Comparison of ENCODE assay signal across 9 cellular contexts in the genomic region with DNA sequence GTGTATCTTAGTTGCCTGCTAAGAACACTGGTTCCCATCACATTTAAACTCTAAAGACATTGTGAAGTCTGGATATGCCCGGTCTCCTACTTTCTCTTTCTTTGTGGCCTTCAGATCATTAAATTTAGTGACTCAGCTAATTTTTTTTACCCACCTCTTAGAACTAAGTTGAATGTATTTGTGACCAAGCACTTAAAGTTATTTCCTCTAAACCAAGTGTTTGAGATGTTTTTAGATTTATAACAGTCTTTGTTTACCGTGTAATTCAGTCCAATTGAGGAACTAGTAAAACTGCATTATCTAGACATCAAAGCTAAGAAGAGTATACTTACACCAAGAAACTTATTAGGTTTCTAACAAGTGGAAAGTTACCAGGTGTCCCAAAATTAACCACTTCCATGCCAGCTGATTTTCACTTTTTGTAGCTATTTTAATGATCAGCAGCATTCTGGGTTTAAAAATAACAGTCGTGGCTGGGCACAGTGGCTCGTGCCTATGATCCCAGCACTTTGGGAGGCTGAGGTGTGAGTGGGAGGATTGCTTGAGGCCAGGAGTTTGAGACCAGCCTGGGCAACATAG. TPM values are rescaled to one million over a fixed set of nuclear protein-coding genes. Genes with fewer than 3 reads are reported as not detected.
DNase-seq lines count a peak whose midpoint lies in the region; ATAC-seq, FAIRE-seq and TF ChIP-seq lines count a peak whose summit lies in the region.
"Had no signal": no experiment of that assay in that cellular context is flagged by ENCODE, and none has a peak within 500 bp of the region (broad histone marks: within the 10 kb centered on the region; RNA-seq: fewer than 3 reads in every experiment).

No MANE protein-coding gene starts in this region.

- H3K4me1 ChIP-seq in HUES64 (ENCODE audit: insufficient read depth, low read length) (peaks cover 27% of the 10 kb centered on the region), GM12878 (ENCODE audit: control insufficient read depth, insufficient read depth, low read length) (peaks cover 19% of the 10 kb centered on the region), mesodermal cell (ENCODE audit: control insufficient read depth, insufficient read depth, low read length, poor library complexity, severe bottlenecking) (peaks cover 34% of the 10 kb centered on the region)

- in situ Hi-C loops in GM12878 (cut with MboI): no loop called here

- CTCF ChIA-PET in GM12878 (lab: Yijun Ruan, JAX): interaction anchor here (0.6 to 1.4 kb wide), 8 partner anchors 11 to 794 kb away, joined by 3 to 7 read pairs (median 3); no protein-coding TSS in a partner anchor

- H4K20me1 ChIP-seq in GM12878 (ENCODE audit: control insufficient read depth, insufficient read depth): no peaks in the 10 kb centered on the region; the same call in 1 of the 2 replicates

- ATAC-seq in GM12878: peak; percentile 78

- H3K9ac ChIP-seq in HUES64 (ENCODE audit: low read depth, low read length): peak overlapping the region; percentile 49; the same call in 1 of the 2 replicates
- H3K9ac ChIP-seq in GM12878 (ENCODE audit: control insufficient read depth, insufficient read depth, low read length): peak overlapping the region; percentile 20; the same call in 1 of the 2 replicates

- FAIRE-seq in GM12878 (lab: Jason Lieb, UNC): no peak

- intact Hi-C loops in GM12878 (cut with micrococcal nuclease; ENCODE audit: unreplicated experiment) (no loop called here), CD14-positive monocyte (cut with micrococcal nuclease) (no loop called here)

- no TSS peak for BruUV-seq in GM12878 (replicated peaks; lab: Mats Ljungman, UMichigan)

- TF ChIP-seq CTCF in GM12878 (IDR thresholded peaks at IDR 0.05 in 2 of 3, conservative IDR thresholded peaks at IDR 0.05 in 1 of 3; ENCODE audit: control insufficient read depth in 2 of 3, extremely low read depth in 1 of 3, insufficient read depth in 1 of 3, low read depth in 3 of 3, low read length in 3 of 3): no peak
- TF ChIP-seq CTCF in CD14-positive monocyte (IDR thresholded peaks at IDR 0.05): no peak

- no peak for TF ChIP-seq RAD21 in GM12878 (IDR thresholded peaks at IDR 0.05; ENCODE audit: insufficient read depth, low read depth, low read length)

- no peaks in the 10 kb centered on the region for H3K27me3 Mint-ChIP-seq in CD14-positive monocyte (ENCODE audit: low read depth in 3 of 3)

- H3K4me3 ChIP-seq in HUES64 (ENCODE audit: low read length) (no peak overlapping the region), GM12878 (peak overlapping the region; percentile 16; the same call in 1 of the 2 replicates), mesodermal cell (ENCODE audit: extremely low read depth, insufficient read depth, low read length, poor library complexity, severe bottlenecking) (no peak overlapping the region)

- SMC1A ChIA-PET in GM12878 (lab: Charles Lee; ENCODE audit: uncharacterized antibody, unreplicated experiment): interaction anchor here (0.7 to 2.3 kb wide), 9 partner anchors 13 to 76 kb away, joined by 3 to 11 read pairs (median 3); no protein-coding TSS in a partner anchor

- H3K27me3 ChIP-seq in HUES64 (ENCODE audit: insufficient read depth, low read length): no peaks in the 10 kb centered on the region
- H3K27me3 ChIP-seq in GM12878 (replicated peaks in 1 of 2; ENCODE audit: control insufficient read depth in 2 of 2, insufficient read depth in 2 of 2, low read length in 1 of 2): no peaks in the 10 kb centered on the region

- TF ChIP-seq EP300 in GM12878 (IDR thresholded peaks at IDR 0.05; ENCODE audit: borderline replicate concordance in 1 of 2, control insufficient read depth in 1 of 2, low read depth in 2 of 2, low read length in 2 of 2): no peak

- 96% methylated on average over 4 of the region's 4 CpGs for WGBS in HUES64
- WGBS in GM12878 (ENCODE audit: insufficient coverage, insufficient replicate concordance, low lambda C conversion rate, missing lambda C conversion rate): 38% methylated on average over 4 of the region's 4 CpGs
- WGBS in mesodermal cell (ENCODE audit: insufficient coverage in 2 of 2), 2 experiments: 92% methylated on average over 2 of the region's 4 CpGs; no CpG with 5 or more reads in 1 of the 2 experiments

- RAD21 ChIA-PET in GM12878 (lab: Charles Lee; ENCODE audit: unreplicated experiment): interaction anchor here (0.5 to 1.1 kb wide), 2 partner anchors 46 to 62 kb away, joined by 3 read pairs; no protein-coding TSS in a partner anchor

- TF ChIP-seq POLR2A in GM12878 (IDR thresholded peaks at IDR 0.05; ENCODE audit: low read depth, low read length): no peak

- POLR2A ChIA-PET in GM12878 (lab: Charles Lee): interaction anchor here (0.5 to 1.1 kb wide), 5 partner anchors 13 to 199 kb away, joined by 3 to 4 read pairs (median 3); a partner anchor contains a TSS

- no peak overlapping the region for H3K4me3 Mint-ChIP-seq in CD14-positive monocyte
- H3K4me3 Mint-ChIP-seq: endodermal cell had no signal

- DNase-seq in AML-193 (lab: John Stamatoyannopoulos, UW): peak; percentile 16 to 22
- DNase-seq in GM12878 (ENCODE audit: low read depth, low spot score): peak; percentile 16
- no peak for DNase-seq in CD14-positive monocyte (ENCODE audit: low spot score)
- no peak for DNase-seq in putamen (ENCODE audit: low spot score)
- no peak for DNase-seq in stimulated activated CD8-positive, alpha-beta memory T cell treated with anti-CD3 and anti-CD28 coated beads, Interleukin-4, amount 100 ng/mL, for 48 hours
- no peak for DNase-seq in mesenteric fat pad (ENCODE audit: low spot score)

- H3K9me3 ChIP-seq in HUES64 (ENCODE audit: insufficient read depth, low read depth, low read length) (no peaks in the 10 kb centered on the region), GM12878 (replicated peaks; ENCODE audit: control insufficient read depth, insufficient read depth, low read length) (no peaks in the 10 kb centered on the region), mesodermal cell (ENCODE audit: control insufficient read depth, low read length) (no peaks in the 10 kb centered on the region)

- peak overlapping the region in 2 of 7 donors; percentile 19 to 81 for H3K27ac Mint-ChIP-seq in CD14-positive monocyte
- H3K27ac Mint-ChIP-seq: endodermal cell had no signal

- peaks cover 8 to 12% of the 10 kb centered on the region in 2 donors for H3K36me3 Mint-ChIP-seq in CD14-positive monocyte

- peaks cover 38% of the 10 kb centered on the region for H3K79me2 ChIP-seq in GM12878 (ENCODE audit: control insufficient read depth, insufficient read depth, low read length)

- 0 out of 2 replicates have a peak overlapping the region, but pooled peaks have one; percentile 3 for H2AFZ ChIP-seq in GM12878 (ENCODE audit: control insufficient read depth, low read depth, low read length)

- peaks cover 38% of the 10 kb centered on the region for H3K4me1 Mint-ChIP-seq in CD14-positive monocyte

- no peaks in the 10 kb centered on the region for H3K9me3 Mint-ChIP-seq in CD14-positive monocyte
- H3K9me3 Mint-ChIP-seq: endodermal cell had no signal

- peak overlapping the region; percentile 64 for H3K4me2 ChIP-seq in GM12878 (ENCODE audit: control insufficient read depth, insufficient read depth)

- peaks cover 6% of the 10 kb centered on the region for H3K36me3 ChIP-seq in HUES64 (ENCODE audit: insufficient read depth, low read length)
- peaks cover 6% of the 10 kb centered on the region in 2 experiments for H3K36me3 ChIP-seq in GM12878 (ENCODE audit: control insufficient read depth in 2 of 2, insufficient read depth in 2 of 2, low read length in 1 of 2)
- peaks cover 8% of the 10 kb centered on the region for H3K36me3 ChIP-seq in mesodermal cell (ENCODE audit: control insufficient read depth, insufficient read depth, low read length)

- no peak overlapping the region; the same call in 1 of the 2 replicates for H3K27ac ChIP-seq in HUES64 (ENCODE audit: low read depth, low read length)
- H3K27ac ChIP-seq in GM12878 (ENCODE audit: control insufficient read depth, insufficient read depth): peak overlapping the region; percentile 63
- peak overlapping the region; percentile 90 for H3K27ac ChIP-seq in mesodermal cell (ENCODE audit: low read depth, low read length, severe bottlenecking)

TF ChIP-seq in GM12878, 131 proteins besides CTCF, POLR2A, EP300 and RAD21 (continues in another document):
- TF ChIP-seq BMI1 (IDR thresholded peaks at IDR 0.05; ENCODE audit: borderline replicate concordance): no peak
- no peak for TF ChIP-seq ASH2L (IDR thresholded peaks at IDR 0.05; ENCODE audit: borderline replicate concordance, low read depth)
- no peak for TF ChIP-seq HDAC6 (IDR thresholded peaks at IDR 0.05; ENCODE audit: unreplicated experiment)

RNA-seq across cellular contexts. Expression of a gene that starts 53.1 kb away (rescaled TPM):
- polyA plus RNA-seq in HUES64 (2013, experiment 1 of 2): 35.2 TPM
- polyA plus RNA-seq in HUES64 (2013, experiment 2 of 2): 34.2 TPM
- 43.6 and 43.9 TPM in 2 replicates for total RNA-seq in GM12878 (2013; cell fraction: nucleolus; rRNA removed)
- total RNA-seq in GM12878 (2014; rRNA removed) (14.8 and 16.0 TPM in 2 replicates), GM12878 (2014; rRNA removed; fragmentation: Illumina TruSeq; extraction: Trizol) (16.2 and 17.6 TPM in 2 replicates), GM12878 (2021) (28.0 and 29.9 TPM in 2 replicates), mesenteric fat pad (53.3 TPM)
- polyA plus RNA-seq in GM12878 (2011; ENCODE audit: low read depth): 6.8 TPM
- polyA plus RNA-seq in GM12878 (2011; rRNA removed) (8.4 and 11.8 TPM in 2 replicates), GM12878 (2014; fragmentation: Illumina TruSeq; extraction: Trizol) (15.3 and 18.6 TPM in 2 replicates), GM12878 (2014; fragmentation: Nextera tagmentation; extraction: Ambion mirVana) (under 1 TPM; 0.85 to 0.95 TPM), GM12878 (2014; rRNA removed) (11.3 and 13.6 TPM in 2 replicates), GM12878 (2016; fragmentation: Nextera tagmentation; extraction: Ambion mirVana) (1 to 10 TPM; 5.7 to 6.1 TPM), CD14-positive monocyte (1 to 10 TPM; 1.5 to 2.0 TPM)
- 8.6 and 9.5 TPM in 2 replicates for polyA plus RNA-seq in GM12878 (2011; cell fraction: cytosol; rRNA removed)
- polyA plus RNA-seq in GM12878 (2011; cell fraction: nucleus; rRNA removed): 13.4 and 16.9 TPM in 2 replicates
- 11.4 and 11.7 TPM in 2 replicates for polyA plus RNA-seq in GM12878 (2012)
- 27.0 and 31.1 TPM in 2 replicates for polyA minus RNA-seq in GM12878 (2011; rRNA and poly(A)+ RNA removed)
- polyA minus RNA-seq in GM12878 (2011; cell fraction: cytosol; rRNA and poly(A)+ RNA removed): 8.7 and 10.0 TPM in 2 replicates
- polyA minus RNA-seq in GM12878 (2011; cell fraction: nucleus; rRNA and poly(A)+ RNA removed): 15.5 and 23.9 TPM in 2 replicates
- 33.0 TPM for polyA plus RNA-seq in mesodermal cell (2013, experiment 1 of 2)
- polyA plus RNA-seq in mesodermal cell (2013, experiment 2 of 2): 30.4 TPM

Comparison
In these comparisons a context has a peak if more than half of its experiments do, and no peak if none do; other contexts are left out.
1. DNase-seq: peak in AML-193 (2 of 2) and GM12878 (single experiment); none in CD14-positive monocyte (single experiment), putamen (single experiment), stimulated activated CD8-positive, alpha-beta memory T cell treated with anti-CD3 and anti-CD28 coated beads, Interleukin-4, amount 100 ng/mL, for 48 hours (single experiment) and mesenteric fat pad (single experiment).